ENCODE assay signal across 1 cellular context in genomic region chr10:102642553-102643345, GRCh38.
TF ChIP-seq lines count a peak whose summit lies in the region.

No MANE protein-coding gene starts in this region.

TF ChIP-seq in HepG2, 621 proteins besides CTCF, POLR2A, EP300 and RAD21 (continued from another document):
- TF ChIP-seq, protein P1, sequence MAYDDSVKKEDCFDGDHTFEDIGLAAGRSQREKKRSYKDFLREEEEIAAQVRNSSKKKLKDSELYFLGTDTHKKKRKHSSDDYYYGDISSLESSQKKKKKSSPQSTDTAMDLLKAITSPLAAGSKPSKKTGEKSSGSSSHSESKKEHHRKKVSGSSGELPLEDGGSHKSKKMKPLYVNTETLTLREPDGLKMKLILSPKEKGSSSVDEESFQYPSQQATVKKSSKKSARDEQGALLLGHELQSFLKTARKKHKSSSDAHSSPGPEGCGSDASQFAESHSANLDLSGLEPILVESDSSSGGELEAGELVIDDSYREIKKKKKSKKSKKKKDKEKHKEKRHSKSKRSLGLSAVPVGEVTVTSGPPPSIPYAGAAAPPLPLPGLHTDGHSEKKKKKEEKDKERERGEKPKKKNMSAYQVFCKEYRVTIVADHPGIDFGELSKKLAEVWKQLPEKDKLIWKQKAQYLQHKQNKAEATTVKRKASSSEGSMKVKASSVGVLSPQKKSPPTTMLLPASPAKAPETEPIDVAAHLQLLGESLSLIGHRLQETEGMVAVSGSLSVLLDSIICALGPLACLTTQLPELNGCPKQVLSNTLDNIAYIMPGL (CRISPR knock-in tag; IDR thresholded peaks at IDR 0.05; ENCODE audit: borderline replicate concordance in 1 of 2, low read depth in 1 of 2) = peak in 1 of 2 experiments; percentile 24; a peak in 1 of 4 replicates
- TF ChIP-seq IRF9 (CRISPR knock-in tag; IDR thresholded peaks at IDR 0.05; ENCODE audit: borderline replicate concordance) (0 out of 2 replicates have a peak, but pooled peaks have one; percentile 9), ZNF574 (CRISPR knock-in tag; IDR thresholded peaks at IDR 0.05) (peak; percentile 5; the same call in 1 of the 2 replicates), SP2 (CRISPR knock-in tag; IDR thresholded peaks at IDR 0.05) (no peak), HNF4G (IDR thresholded peaks at IDR 0.05; ENCODE audit: borderline replicate concordance, low read depth, low read length) (peak; percentile 47; the same call in 1 of the 2 replicates), HNF4G (CRISPR knock-in tag; IDR thresholded peaks at IDR 0.05; ENCODE audit: borderline replicate concordance, low read depth) (no peak), NPAS2 (CRISPR knock-in tag; IDR thresholded peaks at IDR 0.05; ENCODE audit: borderline replicate concordance) (no peak), ZNF687 (CRISPR knock-in tag; IDR thresholded peaks at IDR 0.05) (no peak; the same call in 1 of the 2 replicates), AGO1 (IDR thresholded peaks at IDR 0.05; ENCODE audit: low read depth, low read length, poor library complexity, severe bottlenecking) (peak; percentile 17), EED (CRISPR knock-in tag; IDR thresholded peaks at IDR 0.05) (no peak), ZNF746 (CRISPR knock-in tag; IDR thresholded peaks at IDR 0.05) (peak; percentile 14; the same call in 1 of the 2 replicates), SRSF1 (optimal IDR thresholded peaks at IDR 0.05; ENCODE audit: low read depth, low read length) (peak; percentile 8), ZBTB43 (CRISPR knock-in tag; conservative IDR thresholded peaks at IDR 0.05) (0 out of 2 replicates have a peak, but pooled peaks have one; percentile 21), ZNF770 (CRISPR knock-in tag; IDR thresholded peaks at IDR 0.05) (no peak; the same call in 1 of the 2 replicates), ZNF232 (CRISPR knock-in tag; IDR thresholded peaks at IDR 0.05; ENCODE audit: borderline replicate concordance) (peak; percentile 35; the same call in 1 of the 2 replicates), HHEX (CRISPR knock-in tag; IDR thresholded peaks at IDR 0.05) (no peak), KDM2A (CRISPR knock-in tag; IDR thresholded peaks at IDR 0.05; ENCODE audit: borderline replicate concordance, low read depth) (peak; percentile 42; the same call in 1 of the 2 replicates), TFDP2 (CRISPR knock-in tag; IDR thresholded peaks at IDR 0.05) (0 out of 2 replicates have a peak, but pooled peaks have one; percentile 20), MYPOP (CRISPR knock-in tag; IDR thresholded peaks at IDR 0.05) (0 out of 2 replicates have a peak, but pooled peaks have one; percentile 27), SP5 (CRISPR knock-in tag; IDR thresholded peaks at IDR 0.05; ENCODE audit: borderline replicate concordance, low read depth) (peak; percentile 79), ZNF34 (CRISPR knock-in tag; IDR thresholded peaks at IDR 0.05; ENCODE audit: borderline replicate concordance) (0 out of 2 replicates have a peak, but pooled peaks have one; percentile 16), ZNF230 (CRISPR knock-in tag; IDR thresholded peaks at IDR 0.05) (no peak), MTA3 (CRISPR knock-in tag; IDR thresholded peaks at IDR 0.05) (no peak), ZSCAN20 (CRISPR knock-in tag; IDR thresholded peaks at IDR 0.05; ENCODE audit: borderline replicate concordance) (no peak), AGO2 (optimal IDR thresholded peaks at IDR 0.05; ENCODE audit: low read depth, low read length) (peak; percentile 92), RAD51 (IDR thresholded peaks at IDR 0.05; ENCODE audit: borderline replicate concordance) (no peak), SPEN (CRISPR knock-in tag; IDR thresholded peaks at IDR 0.05; ENCODE audit: low read depth) (no peak), HOXA3 (CRISPR knock-in tag; IDR thresholded peaks at IDR 0.05) (peak; percentile 37; the same call in 1 of the 2 replicates), RBM22 (optimal IDR thresholded peaks at IDR 0.05; ENCODE audit: low read length) (peak; percentile 56), ZNF44 (CRISPR knock-in tag; IDR thresholded peaks at IDR 0.05) (no peak), SNAI1 (CRISPR knock-in tag; IDR thresholded peaks at IDR 0.05; ENCODE audit: borderline replicate concordance) (0 out of 2 replicates have a peak, but pooled peaks have one; percentile 13), KLF12 (CRISPR knock-in tag; IDR thresholded peaks at IDR 0.05; ENCODE audit: borderline replicate concordance) (peak; percentile 43; the same call in 1 of the 2 replicates), PCBP2 (optimal IDR thresholded peaks at IDR 0.05; ENCODE audit: low read depth, low read length, poor library complexity, severe bottlenecking) (no peak), ZSCAN30 (CRISPR knock-in tag; IDR thresholded peaks at IDR 0.05) (no peak), ZNF446 (CRISPR knock-in tag; IDR thresholded peaks at IDR 0.05) (no peak), HNF4A (CRISPR knock-in tag; IDR thresholded peaks at IDR 0.05) (peak; percentile 70)
- TF ChIP-seq, protein P2, sequence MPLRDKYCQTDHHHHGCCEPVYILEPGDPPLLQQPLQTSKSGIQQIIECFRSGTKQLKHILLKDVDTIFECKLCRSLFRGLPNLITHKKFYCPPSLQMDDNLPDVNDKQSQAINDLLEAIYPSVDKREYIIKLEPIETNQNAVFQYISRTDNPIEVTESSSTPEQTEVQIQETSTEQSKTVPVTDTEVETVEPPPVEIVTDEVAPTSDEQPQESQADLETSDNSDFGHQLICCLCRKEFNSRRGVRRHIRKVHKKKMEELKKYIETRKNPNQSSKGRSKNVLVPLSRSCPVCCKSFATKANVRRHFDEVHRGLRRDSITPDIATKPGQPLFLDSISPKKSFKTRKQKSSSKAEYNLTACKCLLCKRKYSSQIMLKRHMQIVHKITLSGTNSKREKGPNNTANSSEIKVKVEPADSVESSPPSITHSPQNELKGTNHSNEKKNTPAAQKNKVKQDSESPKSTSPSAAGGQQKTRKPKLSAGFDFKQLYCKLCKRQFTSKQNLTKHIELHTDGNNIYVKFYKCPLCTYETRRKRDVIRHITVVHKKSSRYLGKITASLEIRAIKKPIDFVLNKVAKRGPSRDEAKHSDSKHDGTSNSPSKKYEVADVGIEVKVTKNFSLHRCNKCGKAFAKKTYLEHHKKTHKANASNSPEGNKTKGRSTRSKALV (CRISPR knock-in tag; IDR thresholded peaks at IDR 0.05) = 0 out of 2 replicates have a peak, but pooled peaks have one; percentile 51
TF ChIP-seq in HepG2: peak in this region for 38.
